In the genomic region with DNA sequence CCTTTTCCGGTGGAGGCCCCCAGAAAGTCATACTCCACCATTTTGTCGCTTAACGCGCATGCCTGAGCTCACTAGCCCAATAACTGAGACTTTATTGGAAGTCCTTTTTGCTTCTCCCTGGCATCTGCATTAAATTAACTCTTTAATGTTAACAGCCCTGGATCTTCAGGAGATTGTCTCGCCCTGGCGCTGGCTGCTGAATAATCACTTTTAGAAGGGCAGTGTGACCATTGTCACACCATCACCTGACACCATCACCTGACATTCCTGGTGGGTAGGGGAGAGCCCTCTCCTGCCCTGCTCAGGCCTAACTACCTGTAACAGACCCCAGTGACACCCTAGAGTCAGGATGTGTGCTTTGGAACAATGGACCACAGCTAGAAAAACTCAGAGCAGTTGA, we compare ENCODE assay signal across 22 cellular contexts.
"Had no signal": no experiment of that assay in that cellular context is flagged by ENCODE, and none has a peak within 500 bp of the region (broad histone marks: within the 10 kb centered on the region; RNA-seq: fewer than 3 reads in every experiment).

No MANE protein-coding gene starts in this region.

- H3K4me3 Mint-ChIP-seq: activated CD8-positive, alpha-beta T cell treated with anti-CD3 and anti-CD28 coated beads, Interleukin-2, amount 10 ng/mL, durations not matched to agents 7 days and 5 days; activated T-cell treated with anti-CD3 and anti-CD28 coated beads, Interleukin-2, amount 50 U/mL, for 4 hours; T-helper 1 cell treated with Interleukin-12 subunit alpha and Interleukin-12 subunit beta and Interleukin-4 antibody, amounts not matched to agents 30 μg/mL and 1 μg/mL, for 36 hours had no signal

- H3K4me3 ChIP-seq: cardiac muscle cell had no signal

- H3K27ac ChIP-seq: brain microvascular endothelial cell, cardiac muscle cell had no signal

- H3K36me3 ChIP-seq: brain microvascular endothelial cell, cardiac muscle cell had no signal

- H3K9me3 Mint-ChIP-seq: activated naive CD4-positive, alpha-beta T cell treated with anti-CD3 and anti-CD28 coated beads, Interleukin-2, amount 50 U/mL, for 72 hours; activated T-cell treated with anti-CD3 and anti-CD28 coated beads, Interleukin-2, amount 50 U/mL, for 4 hours; T-helper 1 cell treated with Interleukin-12 subunit alpha and Interleukin-12 subunit beta and Interleukin-4 antibody, amounts not matched to agents 30 μg/mL and 1 μg/mL, for 36 hours had no signal

- DNase-seq: activated CD4-positive, alpha-beta T cell treated with anti-CD3 and anti-CD28 coated beads for 48 hours; activated CD4-positive, alpha-beta T cell treated with anti-CD3 and anti-CD28 coated beads, Interleukin-2, amount 50 U/mL, for 4 hours; activated CD4-positive, CD25-positive, alpha-beta regulatory T cell treated with anti-CD3 and anti-CD28 coated beads, Interleukin-2, amount 50 U/mL, for 72 hours; activated CD8-positive, alpha-beta memory T cell treated with anti-CD3 and anti-CD28 coated beads, Interleukin-2, amount 50 U/mL, for 48 hours; activated CD8-positive, alpha-beta T cell treated with anti-CD3 and anti-CD28 coated beads, Interleukin-2, amount 10 ng/mL, durations not matched to agents 7 days and 5 days; activated effector memory CD4-positive, alpha-beta T cell treated with anti-CD3 and anti-CD28 coated beads, Interleukin-2, amount 50 U/mL, for 16 hours; activated naive CD4-positive, alpha-beta T cell treated with Interleukin-2 at 50 U/mL for 16 hours; activated T-cell treated with anti-CD3 and anti-CD28 coated beads, Interleukin-2, amount 50 U/mL, for 4 hours; cerebellar nuclear complex; Karpas-422; MM.1S; NCI-H1105; NCI-H1436; NCI-H1694 treated with DMSO at 0.1 percent for 48 hours; NCI-H2029 treated with DMSO at 0.1 percent for 48 hours; NCI-H510A treated with DMSO at 0.1 percent for 48 hours; NCI-H69; SHP77 treated with DMSO at 0.1 percent for 48 hours had no signal

- H3K27ac Mint-ChIP-seq: activated CD8-positive, alpha-beta T cell treated with anti-CD3 and anti-CD28 coated beads, Interleukin-2, amount 10 ng/mL, durations not matched to agents 7 days and 5 days; activated naive CD4-positive, alpha-beta T cell treated with anti-CD3 and anti-CD28 coated beads, Interleukin-2, amount 50 U/mL, for 72 hours; T-helper 1 cell treated with Interleukin-12 subunit alpha and Interleukin-12 subunit beta and Interleukin-4 antibody, amounts not matched to agents 30 μg/mL and 1 μg/mL, for 36 hours had no signal

- H3K36me3 Mint-ChIP-seq: activated naive CD4-positive, alpha-beta T cell treated with anti-CD3 and anti-CD28 coated beads, Interleukin-2, amount 50 U/mL, for 72 hours had no signal

- H3K27me3 ChIP-seq: brain microvascular endothelial cell, cardiac muscle cell had no signal

- ATAC-seq: activated CD8-positive, alpha-beta T cell treated with anti-CD3 and anti-CD28 coated beads, Interleukin-2, amount 10 ng/mL, durations not matched to agents 7 days and 5 days; activated naive CD4-positive, alpha-beta T cell treated with anti-CD3 and anti-CD28 coated beads, Interleukin-2, amount 50 U/mL, for 72 hours; activated T-cell treated with anti-CD3 and anti-CD28 coated beads, Interleukin-2, amount 50 U/mL, for 4 hours had no signal
